22 cellular contexts compared by ENCODE assay signal in the genomic region with DNA sequence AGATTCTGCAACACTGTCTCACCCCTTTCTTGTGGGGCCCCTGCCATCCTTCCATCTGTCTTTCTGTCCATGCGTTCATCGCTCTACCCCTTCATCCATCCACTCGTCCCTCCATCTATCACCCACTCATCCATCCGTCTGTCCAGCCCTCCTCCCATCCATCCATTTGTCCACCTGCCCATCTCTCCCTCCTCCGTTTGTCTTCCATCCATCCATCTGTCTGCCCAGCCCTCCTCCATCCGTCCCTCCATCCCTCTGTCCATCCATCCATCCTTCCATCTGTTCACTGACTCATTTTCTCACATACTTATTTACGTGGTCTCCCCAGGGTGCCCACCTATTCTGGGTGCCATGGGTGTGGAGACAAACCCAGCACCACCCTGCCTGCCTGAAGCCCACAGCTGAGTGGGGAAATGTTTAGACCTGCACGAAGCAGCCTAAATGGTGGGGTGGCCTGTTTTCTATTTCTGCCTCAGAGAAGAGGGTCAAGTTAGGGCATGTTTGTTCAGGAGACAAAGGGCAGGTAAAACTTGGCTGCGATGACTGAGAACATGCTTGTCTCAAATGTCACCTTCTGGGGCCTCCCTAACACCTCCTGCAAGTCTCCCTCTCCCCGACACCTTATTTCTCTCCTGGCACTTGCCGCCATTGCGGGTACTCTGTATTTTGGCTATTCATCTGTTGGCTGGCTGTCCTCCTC. TPM values are rescaled to one million over a fixed set of nuclear protein-coding genes. Genes with fewer than 3 reads are reported as not detected.
"Had no signal": no experiment of that assay in that cellular context is flagged by ENCODE, and none has a peak within 500 bp of the region (broad histone marks: within the 10 kb centered on the region; RNA-seq: fewer than 3 reads in every experiment).

No MANE protein-coding gene starts in this region.

- H3K27ac ChIP-seq: body of pancreas, heart left ventricle, tibial nerve, vagina had no signal

- H3K27ac Mint-ChIP-seq: activated CD4-positive, alpha-beta memory T cell treated with anti-CD3 and anti-CD28 coated beads, Interleukin-2, amount 10 ng/mL, durations not matched to agents 7 days and 5 days; activated naive CD8-positive, alpha-beta T cell; T-helper 1 cell treated with Interleukin-12 subunit alpha and Interleukin-12 subunit beta and Interleukin-4 antibody, amounts not matched to agents 30 μg/mL and 1 μg/mL, for 36 hours had no signal

- ATAC-seq: activated T-cell treated with anti-CD3 and anti-CD28 coated beads, Interleukin-2, amount 50 U/mL, for 4 hours; body of pancreas; heart left ventricle; left cardiac atrium; naive thymus-derived CD8-positive, alpha-beta T cell had no signal

- H3K9me3 ChIP-seq: body of pancreas, heart left ventricle, tibial nerve, vagina had no signal

- H3K4me1 Mint-ChIP-seq: central memory CD8-positive, alpha-beta T cell had no signal

- DNase-seq: activated CD4-positive, alpha-beta memory T cell treated with anti-CD3 and anti-CD28 coated beads, Interleukin-2, amount 10 ng/mL, durations not matched to agents 7 days and 5 days; activated CD4-positive, alpha-beta T cell treated with anti-CD3 and anti-CD28 coated beads for 4 hours; activated gamma-delta T cell treated with Interleukin-2 at 50 U/mL for 16 hours; activated T-cell treated with anti-CD3 and anti-CD28 coated beads, Interleukin-2, amount 50 U/mL, for 4 hours; amniotic stem cell; body of pancreas; cortex of kidney; effector CD8-positive, alpha-beta T cell; foreskin melanocyte; left cardiac atrium; naive thymus-derived CD8-positive, alpha-beta T cell; stimulated activated CD4-positive, alpha-beta T cell treated with anti-CD3 and anti-CD28 coated beads, Interleukin-4, amount 100 ng/mL, for 24 hours; stimulated activated naive CD4-positive, alpha-beta T cell treated with Interleukin-2 at 50 U/mL for 16 hours; substantia nigra had no signal

- H3K27me3 ChIP-seq: body of pancreas, heart left ventricle, tibial nerve, vagina had no signal

- H3K4me3 Mint-ChIP-seq: activated CD4-positive, alpha-beta memory T cell treated with anti-CD3 and anti-CD28 coated beads, Interleukin-2, amount 10 ng/mL, durations not matched to agents 7 days and 5 days; activated naive CD8-positive, alpha-beta T cell; activated T-cell treated with anti-CD3 and anti-CD28 coated beads, Interleukin-2, amount 50 U/mL, for 4 hours; central memory CD8-positive, alpha-beta T cell; naive thymus-derived CD8-positive, alpha-beta T cell; T-helper 1 cell treated with Interleukin-12 subunit alpha and Interleukin-12 subunit beta and Interleukin-4 antibody, amounts not matched to agents 30 μg/mL and 1 μg/mL, for 36 hours had no signal

- H3K36me3 ChIP-seq: heart left ventricle, tibial nerve, vagina had no signal

- FAIRE-seq: endothelial cell of umbilical vein had no signal

- H3K4me3 ChIP-seq: body of pancreas, heart left ventricle, tibial nerve, vagina had no signal

- H3K9me3 Mint-ChIP-seq: activated CD4-positive, alpha-beta memory T cell treated with anti-CD3 and anti-CD28 coated beads, Interleukin-2, amount 10 ng/mL, durations not matched to agents 7 days and 5 days; activated T-cell treated with anti-CD3 and anti-CD28 coated beads, Interleukin-2, amount 50 U/mL, for 4 hours; central memory CD8-positive, alpha-beta T cell; naive thymus-derived CD8-positive, alpha-beta T cell; T-helper 1 cell treated with Interleukin-12 subunit alpha and Interleukin-12 subunit beta and Interleukin-4 antibody, amounts not matched to agents 30 μg/mL and 1 μg/mL, for 36 hours had no signal

- H3K36me3 Mint-ChIP-seq: activated naive CD8-positive, alpha-beta T cell; naive thymus-derived CD8-positive, alpha-beta T cell had no signal

- H3K27me3 Mint-ChIP-seq: activated naive CD8-positive, alpha-beta T cell; central memory CD8-positive, alpha-beta T cell; naive thymus-derived CD8-positive, alpha-beta T cell had no signal

RNA-seq across cellular contexts. Expression of a gene that starts 2.8 kb away (rescaled TPM):
- total RNA-seq: activated CD4-positive, alpha-beta memory T cell treated with anti-CD3 and anti-CD28 coated beads, Interleukin-2, amount 10 ng/mL, durations not matched to agents 7 days and 5 days; activated T-cell treated with anti-CD3 and anti-CD28 coated beads, Interleukin-2, amount 50 U/mL, for 4 hours; body of pancreas; endothelial cell of umbilical vein; heart left ventricle; left cardiac atrium; naive thymus-derived CD8-positive, alpha-beta T cell; posterior vena cava; vagina had no signal
- polyA plus RNA-seq: endothelial cell of umbilical vein; heart left ventricle; naive thymus-derived CD8-positive, alpha-beta T cell had no signal
